8 cellular contexts compared by ENCODE assay signal in the genomic region with DNA sequence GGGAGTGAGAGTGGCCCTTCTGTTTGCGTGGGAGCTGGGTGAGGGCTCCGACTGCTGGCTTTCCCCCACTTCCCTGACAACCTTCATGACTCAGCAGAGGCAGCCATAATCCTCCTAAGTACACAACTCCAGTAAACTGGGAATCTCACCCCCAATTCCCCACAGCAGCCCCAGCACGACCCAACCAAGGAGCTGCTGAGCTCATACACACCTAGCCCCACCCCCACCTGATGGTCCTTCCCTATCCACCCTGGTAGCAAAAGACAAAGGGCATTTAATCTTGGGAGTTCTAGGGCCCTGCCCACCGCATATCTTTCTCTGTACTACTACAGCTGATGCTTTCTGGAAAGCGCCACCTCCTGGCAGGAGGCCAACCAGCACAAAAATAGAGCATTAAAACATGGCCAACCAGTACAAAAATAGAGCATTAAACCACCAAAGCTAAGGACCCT. TPM values are rescaled to one million over a fixed set of nuclear protein-coding genes. Genes with fewer than 3 reads are reported as not detected.
DNase-seq lines count a peak whose midpoint lies in the region; ATAC-seq and TF ChIP-seq lines count a peak whose summit lies in the region.
"Not testable (repeated sequence)": the region's sequence is repeated elsewhere in the genome, so short reads cannot be mapped to it uniquely, and the experiment has no call there.

No MANE protein-coding gene starts in this region.

- H3K36me3 ChIP-seq in MM.1S (replicated peaks; ENCODE audit: insufficient read depth, low read length): not testable (repeated sequence)

- not testable (repeated sequence) for H4K20me1 ChIP-seq in MM.1S (ENCODE audit: insufficient read depth, low read length)

- not testable (repeated sequence) for H3K27ac ChIP-seq in C4-2B; MM.1S (ENCODE audit: low read length)

- H3K27me3 ChIP-seq in MM.1S (replicated peaks; ENCODE audit: insufficient read depth, low read length): not testable (repeated sequence)

- peaks cover 74% of the 10 kb centered on the region for H3K4me1 Mint-ChIP-seq in activated naive CD4-positive, alpha-beta T cell treated with anti-CD3 and anti-CD28 coated beads, Interleukin-2, amount 50 U/mL, for 24 hours
- peaks cover 61% of the 10 kb centered on the region for H3K4me1 Mint-ChIP-seq in memory B cell

- not testable (repeated sequence) for H3K27me3 Mint-ChIP-seq in activated naive CD4-positive, alpha-beta T cell treated with anti-CD3 and anti-CD28 coated beads, Interleukin-2, amount 50 U/mL, for 24 hours; memory B cell

- H3F3A ChIP-seq in MM.1S (ENCODE audit: insufficient read depth, low read length): not testable (repeated sequence)

- H3K9me2 ChIP-seq in MM.1S (replicated peaks; ENCODE audit: insufficient read depth, low read length): not testable (repeated sequence)

- not testable (repeated sequence) for DNase-seq in MM.1S; memory B cell (ENCODE audit: low spot score in 2 of 2)
- DNase-seq in SK-MEL-5 (ENCODE audit: low read depth, low spot score) (peak; percentile 44), erythroblast (lab: John Stamatoyannopoulos, UW) (peak; percentile 4 to 15)
- peak; percentile 27 for DNase-seq in stimulated activated CD4-positive, alpha-beta T cell treated with anti-CD3 and anti-CD28 coated beads, Interleukin-1b, Interleukin-23, amount 100 ng/mL, for 48 hours

- TF ChIP-seq POLR2A in erythroblast (IDR thresholded peaks at IDR 0.05; ENCODE audit: low read length): not testable (repeated sequence)

- 0 out of 2 replicates have a peak, but pooled peaks have one; percentile 9 for TF ChIP-seq CTCF in C4-2B (conservative IDR thresholded peaks at IDR 0.05)
- peak; percentile 12; the same call in 1 of the 2 replicates for TF ChIP-seq CTCF in GM12875 (IDR thresholded peaks at IDR 0.05; ENCODE audit: borderline replicate concordance, insufficient read depth, low read depth, low read length)
- TF ChIP-seq CTCF in MM.1S (IDR thresholded peaks at IDR 0.05; ENCODE audit: low read length): peak; percentile 35

- peak overlapping the region; percentile 48 for H3K27ac Mint-ChIP-seq in activated naive CD4-positive, alpha-beta T cell treated with anti-CD3 and anti-CD28 coated beads, Interleukin-2, amount 50 U/mL, for 24 hours
- H3K27ac Mint-ChIP-seq in memory B cell: peak overlapping the region; percentile 4

- H3K4me2 ChIP-seq in MM.1S (ENCODE audit: low read depth, low read length): not testable (repeated sequence)

- in situ Hi-C loops in SK-MEL-5 (cut with HindIII; ENCODE audit: low pct_unique_long_range_greater_than_20kb, low sequenced_read_pairs): not testable (repeated sequence)

- not testable (repeated sequence) for H3K4me3 ChIP-seq in GM12875 (ENCODE audit: low read depth, low read length); MM.1S (ENCODE audit: low read length)

- H3K4me3 Mint-ChIP-seq in activated naive CD4-positive, alpha-beta T cell treated with anti-CD3 and anti-CD28 coated beads, Interleukin-2, amount 50 U/mL, for 24 hours; memory B cell: not testable (repeated sequence)

- not testable (repeated sequence) for H3K9me3 ChIP-seq in MM.1S (replicated peaks; ENCODE audit: insufficient read depth, low read length)

- not testable (repeated sequence) for H3K9ac ChIP-seq in MM.1S (ENCODE audit: low read length)

- not testable (repeated sequence) for H3K9me3 Mint-ChIP-seq in activated naive CD4-positive, alpha-beta T cell treated with anti-CD3 and anti-CD28 coated beads, Interleukin-2, amount 50 U/mL, for 24 hours; memory B cell

- ATAC-seq in memory B cell (ENCODE audit: low read depth): not testable (repeated sequence)

- not testable (repeated sequence) for H3K4me1 ChIP-seq in MM.1S (ENCODE audit: low read length)

- H3K79me2 ChIP-seq in MM.1S (ENCODE audit: low read length): not testable (repeated sequence)

- H3K36me3 Mint-ChIP-seq in activated naive CD4-positive, alpha-beta T cell treated with anti-CD3 and anti-CD28 coated beads, Interleukin-2, amount 50 U/mL, for 24 hours: peaks cover 13% of the 10 kb centered on the region
- peaks cover 25% of the 10 kb centered on the region for H3K36me3 Mint-ChIP-seq in memory B cell

- not testable (repeated sequence) for H2AFZ ChIP-seq in MM.1S (ENCODE audit: low read length)

RNA-seq across cellular contexts. Expression of a gene that starts 21.0 kb away (rescaled TPM):
- total RNA-seq in SK-MEL-5 (2014; rRNA removed; shearing (Covaris generic)): 146 and 166 TPM in 2 replicates
- polyA plus RNA-seq in SK-MEL-5 (2015; cell fraction: cytosol; rRNA removed): 69.2 and 92.3 TPM in 2 replicates
- 374 and 406 TPM in 2 replicates for polyA plus RNA-seq in SK-MEL-5 (2015; cell fraction: nucleus; rRNA removed)
